8 cellular contexts compared by ENCODE assay signal in the genomic region with DNA sequence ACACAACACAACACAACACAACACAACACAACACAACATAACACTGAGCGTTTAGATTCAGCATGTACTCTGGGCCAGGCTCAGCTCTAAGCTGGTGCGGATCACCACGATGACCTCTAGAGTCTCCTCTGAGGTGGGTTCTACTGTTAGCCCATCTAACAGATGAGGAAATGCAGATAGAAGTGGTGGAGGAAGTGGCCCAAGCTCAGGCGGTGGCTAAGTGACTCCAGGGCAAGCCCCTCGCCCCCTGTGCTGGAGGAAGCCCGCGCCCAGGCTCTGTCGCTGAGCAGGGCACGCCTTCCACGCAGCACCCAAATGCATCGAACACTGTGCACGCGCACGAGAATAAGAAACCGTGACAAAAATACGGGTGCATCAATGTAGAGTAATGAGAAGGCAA. TPM values are rescaled to one million over a fixed set of nuclear protein-coding genes. Genes with fewer than 3 reads are reported as not detected.
DNase-seq lines count a peak whose midpoint lies in the region; ATAC-seq and TF ChIP-seq lines count a peak whose summit lies in the region.

No MANE protein-coding gene starts in this region.

- H2AFZ ChIP-seq in GM23248 = peak overlapping the region; percentile 100

- H3K9ac ChIP-seq in GM23248 = peak overlapping the region; percentile 85

- H3K9me3 ChIP-seq in BE2C (no peaks in the 10 kb centered on the region), GM23248 (ENCODE audit: low read depth) (no peaks in the 10 kb centered on the region)

- H3K4me3 ChIP-seq in BE2C (ENCODE audit: low read depth, low read length) = peak overlapping the region; percentile 70
- H3K4me3 ChIP-seq in GM23248 = peak overlapping the region; percentile 77
- H3K4me3 ChIP-seq in WI38 (ENCODE audit: low read depth, low read length) = peak overlapping the region; percentile 54

- no peaks in the 10 kb centered on the region for H3K9me3 Mint-ChIP-seq in memory B cell

- H3K79me2 ChIP-seq in GM23248 (ENCODE audit: insufficient read depth) = no peaks in the 10 kb centered on the region

- H4K20me1 ChIP-seq in GM23248 (ENCODE audit: insufficient read depth) = no peaks in the 10 kb centered on the region

- no peaks in the 10 kb centered on the region for H3K27me3 ChIP-seq in BE2C
- no peaks in the 10 kb centered on the region for H3K27me3 ChIP-seq in GM23248 (replicated peaks; ENCODE audit: insufficient read depth)

- no peaks in the 10 kb centered on the region for H3K36me3 Mint-ChIP-seq in memory B cell

- no peaks in the 10 kb centered on the region for H3K9me2 ChIP-seq in GM23248 (ENCODE audit: insufficient read depth)

- H3K4me2 ChIP-seq in GM23248 (ENCODE audit: unreplicated experiment) = peak overlapping the region; percentile 99

- H3K27ac Mint-ChIP-seq in memory B cell = no peak overlapping the region

- TF ChIP-seq CTCF in BE2C (IDR thresholded peaks at IDR 0.05; ENCODE audit: low read depth, low read length) (no peak), WI38 (IDR thresholded peaks at IDR 0.05; ENCODE audit: low read depth, low read length) (no peak), GM13976 (IDR thresholded peaks at IDR 0.05; ENCODE audit: borderline replicate concordance, control extremely low read depth, extremely low read depth, insufficient read depth, missing control alignments) (no peak)

- H3K27me3 Mint-ChIP-seq in memory B cell = peaks cover 9% of the 10 kb centered on the region

- H3K4me3 Mint-ChIP-seq in memory B cell = peak overlapping the region; percentile 88

- 92 to 93% methylated on average over 16 of the region's 16 CpGs for WGBS in GM23248 (ENCODE audit: low coverage in 1 of 2, low lambda C conversion rate in 2 of 2, missing lambda C conversion rate in 2 of 2), 2 experiments

- DNase-seq in BE2C = no peak
- DNase-seq in GM23248 = no peak
- DNase-seq in memory B cell (ENCODE audit: low spot score in 2 of 2) = no peak
- no peak for DNase-seq in COLO668 (lab: John Stamatoyannopoulos, UW; ENCODE audit: unreplicated experiment)
- no peak for DNase-seq in DMS53 treated with DMSO at 0.1 percent for 48 hours (lab: John Stamatoyannopoulos, UW; ENCODE audit: unreplicated experiment)
- DNase-seq in GM13976 (ENCODE audit: low spot score) = no peak
- DNase-seq in amygdala (lab: John Stamatoyannopoulos, UW) = no peak

- peaks cover 10% of the 10 kb centered on the region for H3K4me1 Mint-ChIP-seq in memory B cell

- 0 out of 2 replicates have a peak, but pooled peaks cover 3% of the 10 kb centered on the region for H3F3A ChIP-seq in GM23248 (ENCODE audit: insufficient read depth)

- no peaks in the 10 kb centered on the region for H3K36me3 ChIP-seq in BE2C
- no peaks in the 10 kb centered on the region for H3K36me3 ChIP-seq in GM23248 (ENCODE audit: low read depth)

- peak; percentile 2 for ATAC-seq in memory B cell (ENCODE audit: low read depth)

- H3K27ac ChIP-seq in GM23248 = no peak overlapping the region

- in situ Hi-C loops in GM23248 (cut with MboI) (loop anchor here (25.0 kb wide), 1 partner anchor 462 kb away; no protein-coding TSS in a partner anchor), GM13976 (cut with MboI; ENCODE audit: low sequenced_read_pairs, unreplicated experiment) (no loop called here)

- H3K4me1 ChIP-seq in BE2C (no peaks in the 10 kb centered on the region), GM23248 (ENCODE audit: insufficient read depth) (peaks cover 14% of the 10 kb centered on the region)

RNA-seq across cellular contexts. Expression of a gene that starts 45.3 kb away (rescaled TPM):
- 28.4 TPM for polyA plus RNA-seq in BE2C (2012; ENCODE audit: insufficient read depth, insufficient read length, low read depth)
- 18.7 and 20.4 TPM in 2 replicates for total RNA-seq in GM23248 (2014; rRNA removed; shearing (Covaris generic))
- polyA plus RNA-seq in GM23248 (2016; fragmentation: Nextera tagmentation; extraction: Ambion mirVana) = 14.6 and 16.7 TPM in 2 replicates
